Comparison of ENCODE assay signal across 37 cellular contexts in genomic region chr10:58712136-58712535, GRCh38.
"Had no signal": no experiment of that assay in that cellular context is flagged by ENCODE, and none has a peak within 500 bp of the region (broad histone marks: within the 10 kb centered on the region; RNA-seq: fewer than 3 reads in every experiment).

No MANE protein-coding gene starts in this region.

- H3K27me3 Mint-ChIP-seq: activated B cell treated with CpG ODN at 0.5 μM for 24 hours; activated CD4-positive, alpha-beta memory T cell treated with anti-CD3 and anti-CD28 coated beads, Interleukin-2, amount 10 ng/mL, durations not matched to agents 7 days and 5 days; activated CD8-positive, alpha-beta memory T cell treated with anti-CD3 and anti-CD28 coated beads, Interleukin-2, amount 10 ng/mL, durations not matched to agents 7 days and 5 days; activated naive CD4-positive, alpha-beta T cell treated with anti-CD3 and anti-CD28 coated beads, Interleukin-2, amount 10 ng/mL, durations not matched to agents 7 days and 5 days; activated naive CD8-positive, alpha-beta T cell; activated naive CD8-positive, alpha-beta T cell treated with anti-CD3 and anti-CD28 coated beads, Interleukin-2, amount 50 U/mL, for 24 hours had no signal

- DNase-seq: activated B cell treated with CpG ODN at 0.5 μM for 24 hours; activated CD4-positive, alpha-beta memory T cell treated with anti-CD3 and anti-CD28 coated beads, Interleukin-2, amount 10 ng/mL, durations not matched to agents 7 days and 5 days; activated CD4-positive, alpha-beta T cell treated with anti-CD3 and anti-CD28 coated beads for 48 hours; activated CD4-positive, CD25-positive, alpha-beta regulatory T cell treated with anti-CD3 and anti-CD28 coated beads, Interleukin-2, amount 50 U/mL, for 72 hours; activated CD8-positive, alpha-beta memory T cell treated with anti-CD3 and anti-CD28 coated beads for 24 hours; activated CD8-positive, alpha-beta memory T cell treated with anti-CD3 and anti-CD28 coated beads, Interleukin-2, amount 10 ng/mL, durations not matched to agents 7 days and 5 days; activated CD8-positive, alpha-beta memory T cell treated with anti-CD3 and anti-CD28 coated beads, Interleukin-2, amount 50 U/mL, for 48 hours; activated effector memory CD4-positive, alpha-beta T cell treated with Interleukin-2 at 50 U/mL for 16 hours; activated naive CD4-positive, alpha-beta T cell treated with anti-CD3 and anti-CD28 coated beads, Interleukin-2, amount 10 ng/mL, durations not matched to agents 7 days and 5 days; activated naive CD8-positive, alpha-beta T cell treated with anti-CD3 and anti-CD28 coated beads, Interleukin-2, amount 50 U/mL, for 24 hours; activated T-cell treated with anti-CD3 and anti-CD28 coated beads, Interleukin-2, amount 50 U/mL, for 48 hours; anterior cingulate cortex; caudate nucleus; Kasumi-1; KG1; MM.1S; MV-4-11; NCI-H1092 treated with DMSO at 0.1 percent for 48 hours; NCI-H1417 treated with DMSO at 0.1 percent for 48 hours; NCI-H187 treated with DMSO at 0.1 percent for 48 hours; NCI-H2081; NCI-H345; NCI-H510A; NCI-H526; NCI-H748 treated with DMSO at 0.1 percent for 48 hours; NK-92 treated with Interleukin-12 subunit alpha and Interleukin-12 subunit beta, amount 100 ng/mL, for 24 hours; PC-3; Peyer's patch; SIG-M5; SW 1271; T-helper 1 cell; T-helper 2 cell; T-helper 9 cell had no signal

- H3K27ac Mint-ChIP-seq: activated B cell treated with CpG ODN at 0.5 μM for 24 hours; activated CD4-positive, alpha-beta memory T cell treated with anti-CD3 and anti-CD28 coated beads, Interleukin-2, amount 10 ng/mL, durations not matched to agents 7 days and 5 days; activated CD8-positive, alpha-beta memory T cell treated with anti-CD3 and anti-CD28 coated beads, Interleukin-2, amount 10 ng/mL, durations not matched to agents 7 days and 5 days; activated naive CD4-positive, alpha-beta T cell treated with anti-CD3 and anti-CD28 coated beads, Interleukin-2, amount 10 ng/mL, durations not matched to agents 7 days and 5 days; activated naive CD8-positive, alpha-beta T cell; activated naive CD8-positive, alpha-beta T cell treated with anti-CD3 and anti-CD28 coated beads, Interleukin-2, amount 50 U/mL, for 24 hours; brain had no signal

- H3K4me3 Mint-ChIP-seq: activated B cell treated with CpG ODN at 0.5 μM for 24 hours; activated CD4-positive, alpha-beta memory T cell treated with anti-CD3 and anti-CD28 coated beads, Interleukin-2, amount 10 ng/mL, durations not matched to agents 7 days and 5 days; activated CD8-positive, alpha-beta memory T cell treated with anti-CD3 and anti-CD28 coated beads, Interleukin-2, amount 10 ng/mL, durations not matched to agents 7 days and 5 days; activated naive CD4-positive, alpha-beta T cell treated with anti-CD3 and anti-CD28 coated beads, Interleukin-2, amount 10 ng/mL, durations not matched to agents 7 days and 5 days; activated naive CD8-positive, alpha-beta T cell; activated naive CD8-positive, alpha-beta T cell treated with anti-CD3 and anti-CD28 coated beads, Interleukin-2, amount 50 U/mL, for 24 hours; brain had no signal

- H3K36me3 Mint-ChIP-seq: activated CD8-positive, alpha-beta memory T cell treated with anti-CD3 and anti-CD28 coated beads, Interleukin-2, amount 10 ng/mL, durations not matched to agents 7 days and 5 days; activated naive CD4-positive, alpha-beta T cell treated with anti-CD3 and anti-CD28 coated beads, Interleukin-2, amount 10 ng/mL, durations not matched to agents 7 days and 5 days; activated naive CD8-positive, alpha-beta T cell; brain had no signal

- H3K9me3 Mint-ChIP-seq: activated B cell treated with CpG ODN at 0.5 μM for 24 hours; activated CD4-positive, alpha-beta memory T cell treated with anti-CD3 and anti-CD28 coated beads, Interleukin-2, amount 10 ng/mL, durations not matched to agents 7 days and 5 days; activated naive CD4-positive, alpha-beta T cell treated with anti-CD3 and anti-CD28 coated beads, Interleukin-2, amount 10 ng/mL, durations not matched to agents 7 days and 5 days; activated naive CD8-positive, alpha-beta T cell treated with anti-CD3 and anti-CD28 coated beads, Interleukin-2, amount 50 U/mL, for 24 hours had no signal

- ATAC-seq: activated CD8-positive, alpha-beta memory T cell treated with anti-CD3 and anti-CD28 coated beads, Interleukin-2, amount 10 ng/mL, durations not matched to agents 7 days and 5 days; activated naive CD8-positive, alpha-beta T cell treated with anti-CD3 and anti-CD28 coated beads, Interleukin-2, amount 50 U/mL, for 24 hours; PC-3; Right ventricle myocardium inferior had no signal

- FAIRE-seq: bronchial epithelial cell had no signal

- H3K4me1 Mint-ChIP-seq: activated B cell treated with CpG ODN at 0.5 μM for 24 hours; activated CD4-positive, alpha-beta memory T cell treated with anti-CD3 and anti-CD28 coated beads, Interleukin-2, amount 10 ng/mL, durations not matched to agents 7 days and 5 days; activated CD8-positive, alpha-beta memory T cell treated with anti-CD3 and anti-CD28 coated beads, Interleukin-2, amount 10 ng/mL, durations not matched to agents 7 days and 5 days; activated naive CD4-positive, alpha-beta T cell treated with anti-CD3 and anti-CD28 coated beads, Interleukin-2, amount 10 ng/mL, durations not matched to agents 7 days and 5 days; activated naive CD8-positive, alpha-beta T cell treated with anti-CD3 and anti-CD28 coated beads, Interleukin-2, amount 50 U/mL, for 24 hours had no signal
